Comparison of ENCODE assay signal across 8 cellular contexts in the genomic region with DNA sequence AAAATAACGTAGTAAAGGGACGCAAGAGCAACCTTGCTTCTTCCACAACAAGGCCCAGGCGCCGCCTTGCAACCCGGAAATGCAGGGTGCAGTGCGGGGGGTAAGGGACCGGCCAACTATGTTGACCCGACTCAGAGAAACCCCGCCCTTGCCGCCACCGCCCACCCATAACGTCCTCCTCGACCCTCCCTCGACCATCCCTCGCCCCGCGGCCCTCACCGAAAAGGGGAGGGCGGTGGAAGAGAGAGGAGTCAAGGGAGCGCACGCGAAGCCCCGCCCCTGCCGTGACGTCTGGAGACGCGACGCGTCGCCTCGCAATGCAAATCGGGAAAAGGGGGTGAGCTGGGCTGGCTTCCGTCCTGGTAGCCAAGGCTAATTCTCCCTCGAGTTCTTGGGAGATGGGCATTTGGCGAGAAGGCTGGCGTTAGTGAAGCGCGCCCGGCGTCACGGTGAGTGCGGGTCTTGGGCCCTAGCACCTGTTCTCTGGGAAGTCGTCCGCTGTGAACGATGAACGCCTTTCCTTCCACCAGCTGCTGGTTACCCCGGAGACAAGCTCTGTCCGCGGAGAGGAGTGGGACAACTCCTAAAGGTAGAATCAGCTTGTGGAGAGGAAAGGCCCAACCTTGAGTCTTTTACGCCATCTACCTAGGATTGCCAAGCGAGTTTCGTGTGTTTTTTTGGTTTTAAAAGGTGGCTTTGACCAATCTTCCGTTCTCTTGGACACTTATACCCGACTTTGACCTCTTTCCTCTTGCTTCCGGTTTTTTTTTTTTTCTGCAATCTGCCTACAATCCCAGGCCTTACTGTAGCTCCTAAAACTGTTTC. TPM values are rescaled to one million over a fixed set of nuclear protein-coding genes. Genes with fewer than 3 reads are reported as not detected.
DNase-seq lines count a peak whose midpoint lies in the region; ATAC-seq and TF ChIP-seq lines count a peak whose summit lies in the region.

TSS of gene USP8 (plus strand) at position 340 of the 825 bp plus-strand sequence. CDS start 14,669 bp downstream, outside the sequence.

- no peaks in the 10 kb centered on the region for H3K9me2 ChIP-seq in SU-DHL-6 (replicated peaks; ENCODE audit: insufficient read depth, low read length)

- H4K20me1 ChIP-seq in SU-DHL-6 (ENCODE audit: low read depth, low read length): 0 out of 2 replicates have a peak, but pooled peaks cover 7% of the 10 kb centered on the region

- peak within 1 kb of the TSS; percentile 41 for H3K27ac ChIP-seq in SU-DHL-6 (ENCODE audit: low read depth, low read length)
- H3K27ac ChIP-seq in thymus (ENCODE audit: low read depth): peak within 1 kb of the TSS; percentile 93

- no peaks in the 10 kb centered on the region for H3F3A ChIP-seq in SU-DHL-6 (ENCODE audit: insufficient read depth)

- under 1% methylated on average over 55 of the region's 55 CpGs for WGBS in thymus

- H3K36me3 ChIP-seq in SU-DHL-6 (ENCODE audit: low read length) (no peaks in the 10 kb centered on the region), thymus (ENCODE audit: control insufficient read depth, insufficient read depth) (no peaks in the 10 kb centered on the region)

- H3K9me3 Mint-ChIP-seq in activated naive CD8-positive, alpha-beta T cell treated with anti-CD3 and anti-CD28 coated beads, Interleukin-2, amount 10 ng/mL, durations not matched to agents 7 days and 5 days: no peaks in the 10 kb centered on the region
- no peaks in the 10 kb centered on the region for H3K9me3 Mint-ChIP-seq in osteocyte (ENCODE audit: unreplicated experiment)

- peak; percentile 83 for TF ChIP-seq POLR2A in GM10847 (IDR thresholded peaks at IDR 0.05; ENCODE audit: extremely low read depth, insufficient read length)

- peak within 1 kb of the TSS; percentile 93 for H3K27ac Mint-ChIP-seq in activated naive CD8-positive, alpha-beta T cell treated with anti-CD3 and anti-CD28 coated beads, Interleukin-2, amount 10 ng/mL, durations not matched to agents 7 days and 5 days
- peak within 1 kb of the TSS; percentile 98 for H3K27ac Mint-ChIP-seq in osteocyte (ENCODE audit: unreplicated experiment)

- POLR2A ChIA-PET in activated naive CD8-positive, alpha-beta T cell treated with anti-CD3 and anti-CD28 coated beads, Interleukin-2, amount 10 ng/mL, durations not matched to agents 7 days and 5 days (lab: Charles Lee): interaction anchor here (0.6 to 2.6 kb wide), 8 partner anchors 9 to 1269 kb away, joined by 3 to 43 read pairs (median 4); partner anchors contain the start of genes COPS2 and GABPB1

- intact Hi-C loops in head of caudate nucleus (cut with DNase I): loop anchor here (2.0 to 5.0 kb wide), 2 partner anchors 69 to 263 kb away; partner anchors contain the start of genes GABPB1 and TRPM7

- H2AFZ ChIP-seq in SU-DHL-6 (ENCODE audit: low read depth, low read length, severe bottlenecking): peak within 1 kb of the TSS; percentile 94

- peak within 1 kb of the TSS; percentile 77 for H3K9ac ChIP-seq in SU-DHL-6 (ENCODE audit: low read length)

- H3K4me3 ChIP-seq in SU-DHL-6 (ENCODE audit: insufficient read depth, low read length, poor library complexity, severe bottlenecking) (peak within 1 kb of the TSS; percentile 98), thymus (ENCODE audit: low read length) (peak within 1 kb of the TSS; percentile 90)

- H3K36me3 Mint-ChIP-seq in activated naive CD8-positive, alpha-beta T cell treated with anti-CD3 and anti-CD28 coated beads, Interleukin-2, amount 10 ng/mL, durations not matched to agents 7 days and 5 days: peaks cover 10% of the 10 kb centered on the region
- H3K36me3 Mint-ChIP-seq in osteocyte (ENCODE audit: unreplicated experiment): no peaks in the 10 kb centered on the region

- DNase-seq in NCI-H128 (lab: John Stamatoyannopoulos, UW; ENCODE audit: unreplicated experiment) (peak; percentile 85), head of caudate nucleus (peak; percentile 94 to 98 (median 96)), osteocyte (ENCODE audit: extremely low spot score, unreplicated experiment) (peak; percentile 97)
- DNase-seq in activated naive CD8-positive, alpha-beta T cell treated with anti-CD3 and anti-CD28 coated beads, Interleukin-2, amount 10 ng/mL, durations not matched to agents 7 days and 5 days: peak; percentile 96

- peaks cover 6% of the 10 kb centered on the region for H3K4me1 ChIP-seq in thymus (ENCODE audit: control insufficient read depth, insufficient read depth, low read length)

- H3K27me3 ChIP-seq in SU-DHL-6 (ENCODE audit: low read length) (no peaks in the 10 kb centered on the region), thymus (ENCODE audit: control insufficient read depth, insufficient read depth) (no peaks in the 10 kb centered on the region)

- H3K27me3 Mint-ChIP-seq in activated naive CD8-positive, alpha-beta T cell treated with anti-CD3 and anti-CD28 coated beads, Interleukin-2, amount 10 ng/mL, durations not matched to agents 7 days and 5 days: no peaks in the 10 kb centered on the region
- no peaks in the 10 kb centered on the region for H3K27me3 Mint-ChIP-seq in osteocyte (ENCODE audit: unreplicated experiment)

- peaks cover 18% of the 10 kb centered on the region for H3K4me1 Mint-ChIP-seq in activated naive CD8-positive, alpha-beta T cell treated with anti-CD3 and anti-CD28 coated beads, Interleukin-2, amount 10 ng/mL, durations not matched to agents 7 days and 5 days
- peaks cover 13% of the 10 kb centered on the region for H3K4me1 Mint-ChIP-seq in osteocyte (ENCODE audit: unreplicated experiment)

- peaks cover 50% of the 10 kb centered on the region for H3K79me2 ChIP-seq in SU-DHL-6 (ENCODE audit: insufficient read depth, low read length)

- peak within 1 kb of the TSS; percentile 100 for H3K4me3 Mint-ChIP-seq in activated naive CD8-positive, alpha-beta T cell treated with anti-CD3 and anti-CD28 coated beads, Interleukin-2, amount 10 ng/mL, durations not matched to agents 7 days and 5 days
- peak within 1 kb of the TSS; percentile 97 for H3K4me3 Mint-ChIP-seq in osteocyte (ENCODE audit: unreplicated experiment)

- H3K9me3 ChIP-seq in SU-DHL-6 (ENCODE audit: insufficient read depth, low read length) (no peaks in the 10 kb centered on the region), thymus (ENCODE audit: control insufficient read depth) (no peaks in the 10 kb centered on the region)

- ATAC-seq in HG02678 (IDR thresholded peaks at IDR 0.05; ENCODE audit: unreplicated experiment): peak; percentile 95
- peak; percentile 97 for ATAC-seq in activated naive CD8-positive, alpha-beta T cell treated with anti-CD3 and anti-CD28 coated beads, Interleukin-2, amount 10 ng/mL, durations not matched to agents 7 days and 5 days (ENCODE audit: low read depth)

- TF ChIP-seq CTCF in SU-DHL-6 (IDR thresholded peaks at IDR 0.05; ENCODE audit: insufficient read depth, low read length, poor library complexity, severe bottlenecking): no peak
- TF ChIP-seq CTCF in osteocyte (IDR thresholded peaks at IDR 0.05): no peak

- H3K4me2 ChIP-seq in SU-DHL-6 (ENCODE audit: low read depth, low read length, poor library complexity, severe bottlenecking): peak within 1 kb of the TSS; percentile 100

RNA-seq across cellular contexts. Expression of gene USP8, which starts in this region (rescaled TPM):
- total RNA-seq in activated naive CD8-positive, alpha-beta T cell treated with anti-CD3 and anti-CD28 coated beads, Interleukin-2, amount 10 ng/mL, durations not matched to agents 7 days and 5 days: 10 to 100 TPM; 58.0 to 59.4 TPM
- 55.3 and 60.3 TPM in 2 replicates for total RNA-seq in osteocyte
- 29.9 TPM for polyA plus RNA-seq in thymus

Comparison
In these comparisons a context has a peak if more than half of its experiments do, and no peak if none do; other contexts are left out.
1. Peak in every context shown above with its lines: DNase-seq, ATAC-seq, H3K4me3 ChIP-seq and H3K27ac ChIP-seq.